In the genomic region with DNA sequence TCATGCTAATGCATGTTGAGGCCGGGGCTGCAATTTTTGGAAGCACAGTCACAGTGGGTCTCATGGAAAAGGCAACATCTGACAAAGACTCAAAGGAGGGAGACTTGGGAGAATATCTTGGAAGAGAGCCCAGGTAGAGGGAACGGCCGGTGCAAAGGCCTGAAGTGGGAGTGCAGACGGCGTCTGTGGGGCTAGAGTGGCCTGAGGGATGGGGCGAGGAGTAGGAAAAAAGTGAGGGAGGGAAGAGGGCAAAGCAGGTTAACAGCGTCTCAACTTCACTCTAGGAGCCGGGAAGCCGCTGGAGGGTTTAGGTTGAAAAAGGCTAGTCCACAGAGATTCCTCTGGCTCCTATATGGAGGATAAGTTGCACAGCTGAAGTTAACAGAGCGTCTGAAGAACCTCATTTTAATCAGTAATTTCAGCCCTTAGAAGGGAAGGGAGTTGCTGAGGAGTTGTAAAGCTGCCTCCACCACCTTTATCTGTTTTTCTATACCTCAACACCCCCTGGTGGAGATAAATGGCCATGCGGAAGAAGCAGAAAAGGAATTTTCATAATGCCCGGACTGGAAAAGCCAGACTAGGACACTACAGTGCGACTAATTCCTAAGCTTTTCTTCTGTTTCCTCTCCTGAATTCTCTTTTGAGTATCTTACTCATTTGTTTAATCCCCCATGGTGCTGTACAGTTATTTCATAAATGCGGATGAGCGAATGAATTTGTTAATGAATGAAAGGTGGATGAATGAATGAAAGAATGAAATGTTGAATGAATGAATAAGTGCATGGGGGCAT, we compare ENCODE assay signal across 8 cellular contexts.
DNase-seq lines count a peak whose midpoint lies in the region; ATAC-seq and TF ChIP-seq lines count a peak whose summit lies in the region.

No MANE protein-coding gene starts in this region.

- no peak overlapping the region for H3K4me3 Mint-ChIP-seq in CD14-positive monocyte
- H3K4me3 Mint-ChIP-seq in activated naive CD4-positive, alpha-beta T cell treated with anti-CD3 and anti-CD28 coated beads for 36 hours = no peak overlapping the region

- H3K36me3 Mint-ChIP-seq in CD14-positive monocyte = no peaks in the 10 kb centered on the region
- H3K36me3 Mint-ChIP-seq in activated naive CD4-positive, alpha-beta T cell treated with anti-CD3 and anti-CD28 coated beads for 36 hours (ENCODE audit: low read depth) = no peaks in the 10 kb centered on the region

- H3K27me3 Mint-ChIP-seq in CD14-positive monocyte (ENCODE audit: low read depth in 3 of 3) = peaks cover 0 to 7% (median 4%) of the 10 kb centered on the region in 3 donors
- H3K27me3 Mint-ChIP-seq in activated naive CD4-positive, alpha-beta T cell treated with anti-CD3 and anti-CD28 coated beads for 36 hours (ENCODE audit: low read depth) = peaks cover 11% of the 10 kb centered on the region

- intact Hi-C loops in CD14-positive monocyte (cut with micrococcal nuclease) = loop anchor here (2.0 to 10.0 kb wide), 5 partner anchors 204 to 804 kb away; no protein-coding TSS in a partner anchor
- intact Hi-C loops in activated naive CD4-positive, alpha-beta T cell treated with anti-CD3 and anti-CD28 coated beads for 36 hours (cut with micrococcal nuclease) = loop anchor here (1.0 kb wide), 5 partner anchors 181 to 804 kb away; no protein-coding TSS in a partner anchor

- ATAC-seq in GM18867 (IDR thresholded peaks at IDR 0.05; ENCODE audit: unreplicated experiment) (peak; percentile 74), omental fat pad (ENCODE audit: low FRiP score) (peak; percentile 71), GM18517 (IDR thresholded peaks at IDR 0.05; ENCODE audit: unreplicated experiment) (no peak)

- DNase-seq in CD14-positive monocyte (ENCODE audit: low spot score) = no peak
- DNase-seq in HT1080 (ENCODE audit: low read depth) = peak; percentile 83
- DNase-seq in NOMO-1 treated with dmso at 0.1 percent for 144 hours (lab: John Stamatoyannopoulos, UW; ENCODE audit: unreplicated experiment) = peak; percentile 8
- DNase-seq in activated naive CD4-positive, alpha-beta T cell treated with anti-CD3 and anti-CD28 coated beads for 36 hours = peak; percentile 63
- peak; percentile 57 for DNase-seq in germinal center (ENCODE audit: low spot score)
- DNase-seq in omental fat pad (ENCODE audit: low spot score) = no peak

- peak; percentile 77 for TF ChIP-seq CTCF in CD14-positive monocyte (IDR thresholded peaks at IDR 0.05)
- peak in 2 of 3 donors; percentile 21 to 73 for TF ChIP-seq CTCF in omental fat pad (IDR thresholded peaks at IDR 0.05)

- H3K27ac Mint-ChIP-seq in CD14-positive monocyte = no peak overlapping the region
- no peak overlapping the region for H3K27ac Mint-ChIP-seq in activated naive CD4-positive, alpha-beta T cell treated with anti-CD3 and anti-CD28 coated beads for 36 hours

- peaks cover 7% of the 10 kb centered on the region for H3K4me1 Mint-ChIP-seq in CD14-positive monocyte
- H3K4me1 Mint-ChIP-seq in activated naive CD4-positive, alpha-beta T cell treated with anti-CD3 and anti-CD28 coated beads for 36 hours (ENCODE audit: low read depth) = peaks cover 8% of the 10 kb centered on the region

- peaks cover 0 to 3% (median 0%) of the 10 kb centered on the region in 7 donors for H3K9me3 Mint-ChIP-seq in CD14-positive monocyte
- no peaks in the 10 kb centered on the region for H3K9me3 Mint-ChIP-seq in activated naive CD4-positive, alpha-beta T cell treated with anti-CD3 and anti-CD28 coated beads for 36 hours

- CTCF ChIA-PET in activated naive CD4-positive, alpha-beta T cell treated with anti-CD3 and anti-CD28 coated beads for 36 hours (lab: Charles Lee) = interaction anchor here (0.6 to 2.0 kb wide), 12 partner anchors 10 to 800 kb away, joined by 3 to 6 read pairs (median 3); no protein-coding TSS in a partner anchor

Comparison
In these comparisons a context has a peak if more than half of its experiments do, and no peak if none do; other contexts are left out.
1. DNase-seq: peak in HT1080 (single experiment), NOMO-1 treated with dmso at 0.1 percent for 144 hours (single experiment), activated naive CD4-positive, alpha-beta T cell treated with anti-CD3 and anti-CD28 coated beads for 36 hours (single experiment) and germinal center (single experiment); none in CD14-positive monocyte (single experiment) and omental fat pad (single experiment).